8 cellular contexts compared by ENCODE assay signal in the genomic region with DNA sequence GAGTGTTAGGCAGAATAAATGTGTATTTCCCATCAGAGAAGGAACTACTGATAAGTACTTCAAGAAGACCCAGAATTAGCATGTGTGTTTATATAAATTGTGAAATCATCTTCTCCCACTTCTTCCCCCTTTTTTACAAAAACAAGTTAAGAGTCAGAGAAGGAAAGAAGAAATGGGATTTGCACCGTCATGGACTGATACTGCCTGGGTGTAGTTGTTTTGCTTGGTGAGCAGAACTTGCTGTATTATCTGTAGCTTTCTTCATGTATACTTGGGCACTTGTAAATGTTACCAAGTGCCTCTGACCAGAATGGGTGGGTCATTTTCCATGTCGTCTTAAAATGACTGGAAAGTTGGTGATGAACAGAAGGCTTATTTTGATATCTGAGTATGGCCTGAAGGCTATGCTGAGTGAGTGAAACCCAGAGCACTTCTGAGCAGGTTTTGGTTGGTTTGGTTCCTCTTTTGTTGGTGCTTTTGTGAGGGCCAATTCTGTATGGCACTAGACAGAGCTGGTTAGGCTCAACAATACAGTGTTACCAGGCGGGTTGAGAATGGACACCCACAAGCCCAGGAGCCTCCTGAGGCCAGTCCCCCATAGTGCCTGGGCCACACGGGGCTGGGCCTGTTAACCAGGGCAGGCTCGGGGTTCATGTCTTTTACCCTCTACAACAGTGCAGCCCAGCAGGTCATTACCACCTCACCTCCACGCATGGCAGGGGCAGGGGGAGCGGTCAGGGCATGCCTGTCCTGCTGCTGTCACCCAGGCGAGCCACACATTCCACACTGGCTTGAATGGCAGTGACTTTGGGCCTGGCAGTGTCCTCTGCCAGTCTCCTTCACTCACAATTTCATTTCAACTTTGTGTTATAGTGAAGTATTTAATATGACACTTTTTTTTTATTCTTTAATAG.
DNase-seq lines count a peak whose midpoint lies in the region; ATAC-seq, FAIRE-seq and TF ChIP-seq lines count a peak whose summit lies in the region.

No MANE protein-coding gene starts in this region.

- peak; percentile 88 for ATAC-seq in GM19397 (IDR thresholded peaks at IDR 0.05; ENCODE audit: unreplicated experiment)
- ATAC-seq in HG03378 (IDR thresholded peaks at IDR 0.05; ENCODE audit: unreplicated experiment), result peak; percentile 99
- ATAC-seq in GM12878, result peak; percentile 98

- peak; percentile 89 for FAIRE-seq in GM12878 (lab: Jason Lieb, UNC)

- TF ChIP-seq EP300 in GM12878 (IDR thresholded peaks at IDR 0.05; ENCODE audit: borderline replicate concordance in 1 of 2, control insufficient read depth in 1 of 2, low read depth in 2 of 2, low read length in 2 of 2), result 0 out of 4 replicates have a peak, but pooled peaks of 1 of the 2 experiments have one; percentile 11

- H3K9ac ChIP-seq in GM12878 (ENCODE audit: control insufficient read depth, insufficient read depth, low read length), result no peak overlapping the region

- no peak for TF ChIP-seq CTCF in GM12878 (IDR thresholded peaks at IDR 0.05 in 2 of 3, conservative IDR thresholded peaks at IDR 0.05 in 1 of 3; ENCODE audit: control insufficient read depth in 2 of 3, extremely low read depth in 1 of 3, insufficient read depth in 1 of 3, low read depth in 3 of 3, low read length in 3 of 3)
- TF ChIP-seq CTCF in osteocyte (IDR thresholded peaks at IDR 0.05), result no peak

- SMC1A ChIA-PET in GM12878 (lab: Charles Lee; ENCODE audit: uncharacterized antibody, unreplicated experiment), result interaction anchor here (1.4 kb wide), 1 partner anchor 8 kb away, joined by 4 read pairs; no protein-coding TSS in a partner anchor

- no peaks in the 10 kb centered on the region for H3K9me3 Mint-ChIP-seq in osteocyte (ENCODE audit: unreplicated experiment)

- BruUV-seq in GM12878 (replicated peaks; lab: Mats Ljungman, UMichigan), result no TSS peak

- CTCF ChIA-PET in GM12878 (lab: Yijun Ruan, JAX), result interaction anchor here (1.0 to 1.2 kb wide), 2 partner anchors 12 to 72 kb away, joined by 3 read pairs; no protein-coding TSS in a partner anchor

- H3K4me3 ChIP-seq in ACC112 (ENCODE audit: low read depth, low read length), result no peak overlapping the region
- no peak overlapping the region for H3K4me3 ChIP-seq in GM12878

- no peak for TF ChIP-seq RAD21 in GM12878 (IDR thresholded peaks at IDR 0.05; ENCODE audit: insufficient read depth, low read depth, low read length)

- H3K27me3 ChIP-seq in ACC112 (ENCODE audit: insufficient read depth, low read length), result no peaks in the 10 kb centered on the region
- no peaks in the 10 kb centered on the region for H3K27me3 ChIP-seq in GM12878 (replicated peaks in 1 of 2; ENCODE audit: control insufficient read depth in 2 of 2, insufficient read depth in 2 of 2, low read length in 1 of 2)

- RAD21 ChIA-PET in GM12878 (lab: Charles Lee; ENCODE audit: unreplicated experiment), result interaction anchor here (0.6 to 0.8 kb wide), 2 partner anchors 149 to 200 kb away, joined by 3 read pairs; no protein-coding TSS in a partner anchor

- H4K20me1 ChIP-seq in GM12878 (ENCODE audit: control insufficient read depth, insufficient read depth), result no peaks in the 10 kb centered on the region

- H3K79me2 ChIP-seq in ACC112 (ENCODE audit: control insufficient read depth, insufficient read depth, low read length, unreplicated experiment) (peaks cover 83% of the 10 kb centered on the region), GM12878 (ENCODE audit: control insufficient read depth, insufficient read depth, low read length) (peaks cover 21% of the 10 kb centered on the region)

- POLR2A ChIA-PET in GM12878 (lab: Charles Lee), result no interaction called here

- H3K9me3 ChIP-seq in GM12878 (replicated peaks; ENCODE audit: control insufficient read depth, insufficient read depth, low read length), result no peaks in the 10 kb centered on the region; the same call in 2 of the 3 replicates

- H3K4me1 ChIP-seq in ACC112 (ENCODE audit: control insufficient read depth, insufficient read depth, low read length, unreplicated experiment) (peaks cover 77% of the 10 kb centered on the region), GM12878 (ENCODE audit: control insufficient read depth, insufficient read depth, low read length) (peaks cover 35% of the 10 kb centered on the region)

- peak overlapping the region; percentile 19 for H3K4me2 ChIP-seq in GM12878 (ENCODE audit: control insufficient read depth, insufficient read depth)

- no peaks in the 10 kb centered on the region for H3K27me3 Mint-ChIP-seq in osteocyte (ENCODE audit: unreplicated experiment)

- in situ Hi-C loops in GM12878 (cut with MboI), result no loop called here

- H3K27ac ChIP-seq in ACC112 (ENCODE audit: low read depth, low read length) (peak overlapping the region; percentile 52), GM12878 (ENCODE audit: control insufficient read depth, insufficient read depth) (peak overlapping the region; percentile 61)

- no peaks in the 10 kb centered on the region for H3K36me3 ChIP-seq in ACC112 (ENCODE audit: insufficient read depth, low read length)
- no peaks in the 10 kb centered on the region for H3K36me3 ChIP-seq in GM12878 (ENCODE audit: control insufficient read depth in 2 of 2, insufficient read depth in 2 of 2, low read length in 1 of 2)

- intact Hi-C loops in GM12878 (cut with micrococcal nuclease; ENCODE audit: unreplicated experiment), result loop anchor here (10.0 kb wide), 1 partner anchor 327 kb away; a partner anchor contains a TSS

- WGBS in GM12878 (ENCODE audit: insufficient coverage, insufficient replicate concordance, low lambda C conversion rate, missing lambda C conversion rate), result 11% methylated on average over 8 of the region's 8 CpGs

- H3K4me3 Mint-ChIP-seq in osteocyte (ENCODE audit: unreplicated experiment), result no peak overlapping the region

- H3K27ac Mint-ChIP-seq in osteocyte (ENCODE audit: unreplicated experiment), result peak overlapping the region; percentile 12

- no peaks in the 10 kb centered on the region for H3K36me3 Mint-ChIP-seq in osteocyte (ENCODE audit: unreplicated experiment)

- H2AFZ ChIP-seq in ACC112 (ENCODE audit: low read length, unreplicated experiment) (no peak overlapping the region), GM12878 (ENCODE audit: control insufficient read depth, low read depth, low read length) (no peak overlapping the region)

- peaks cover 75% of the 10 kb centered on the region for H3K4me1 Mint-ChIP-seq in osteocyte (ENCODE audit: unreplicated experiment)

- no peak for TF ChIP-seq POLR2A in GM12878 (IDR thresholded peaks at IDR 0.05; ENCODE audit: low read depth, low read length)

- DNase-seq in GM12878 (ENCODE audit: low read depth, low spot score) (peak; percentile 76), osteocyte (ENCODE audit: extremely low spot score, unreplicated experiment) (no peak), ureter (ENCODE audit: low spot score) (no peak)
- DNase-seq in stimulated activated CD4-positive, alpha-beta T cell treated with anti-CD3 and anti-CD28 coated beads, Interleukin-1b, Interleukin-23, amount 100 ng/mL, for 48 hours, result no peak
- no peak for DNase-seq in stimulated activated CD4-positive, alpha-beta T cell treated with anti-CD3 and anti-CD28 coated beads, Interleukin-15, amount 100 ng/mL, for 24 hours

TF ChIP-seq in GM12878, 131 proteins besides CTCF, POLR2A, EP300 and RAD21:
- TF ChIP-seq DPF2 (IDR thresholded peaks at IDR 0.05) (0 out of 2 replicates have a peak, but pooled peaks have one; percentile 48), BCL11A (IDR thresholded peaks at IDR 0.05; ENCODE audit: low read depth, low read length) (peak; percentile 45; the same call in 1 of the 2 replicates), SPI1 (IDR thresholded peaks at IDR 0.05; ENCODE audit: borderline replicate concordance, insufficient read depth, low read depth, low read length) (peak; percentile 40; the same call in 1 of the 2 replicates), MEF2A (IDR thresholded peaks at IDR 0.05; ENCODE audit: insufficient read depth, low read depth, low read length) (no peak), EED (IDR thresholded peaks at IDR 0.05; ENCODE audit: low read depth) (no peak), IRF4 (IDR thresholded peaks at IDR 0.05; ENCODE audit: low read depth, low read length) (peak; percentile 63; the same call in 1 of the 2 replicates), LARP7 (IDR thresholded peaks at IDR 0.05) (no peak), IKZF2 (IDR thresholded peaks at IDR 0.05) (peak; percentile 25 to 52; a peak in 3 of 4 replicates), NFIC (IDR thresholded peaks at IDR 0.05; ENCODE audit: low read depth, low read length) (peak; percentile 27; the same call in 1 of the 2 replicates), RUNX3 (IDR thresholded peaks at IDR 0.05; ENCODE audit: low read length) (peak; percentile 65), IKZF1 (conservative IDR thresholded peaks at IDR 0.05) (0 out of 2 replicates have a peak, but pooled peaks have one; percentile 9), JUNB (IDR thresholded peaks at IDR 0.05) (peak; percentile 62; the same call in 1 of the 2 replicates)
- TF ChIP-seq, protein P1, sequence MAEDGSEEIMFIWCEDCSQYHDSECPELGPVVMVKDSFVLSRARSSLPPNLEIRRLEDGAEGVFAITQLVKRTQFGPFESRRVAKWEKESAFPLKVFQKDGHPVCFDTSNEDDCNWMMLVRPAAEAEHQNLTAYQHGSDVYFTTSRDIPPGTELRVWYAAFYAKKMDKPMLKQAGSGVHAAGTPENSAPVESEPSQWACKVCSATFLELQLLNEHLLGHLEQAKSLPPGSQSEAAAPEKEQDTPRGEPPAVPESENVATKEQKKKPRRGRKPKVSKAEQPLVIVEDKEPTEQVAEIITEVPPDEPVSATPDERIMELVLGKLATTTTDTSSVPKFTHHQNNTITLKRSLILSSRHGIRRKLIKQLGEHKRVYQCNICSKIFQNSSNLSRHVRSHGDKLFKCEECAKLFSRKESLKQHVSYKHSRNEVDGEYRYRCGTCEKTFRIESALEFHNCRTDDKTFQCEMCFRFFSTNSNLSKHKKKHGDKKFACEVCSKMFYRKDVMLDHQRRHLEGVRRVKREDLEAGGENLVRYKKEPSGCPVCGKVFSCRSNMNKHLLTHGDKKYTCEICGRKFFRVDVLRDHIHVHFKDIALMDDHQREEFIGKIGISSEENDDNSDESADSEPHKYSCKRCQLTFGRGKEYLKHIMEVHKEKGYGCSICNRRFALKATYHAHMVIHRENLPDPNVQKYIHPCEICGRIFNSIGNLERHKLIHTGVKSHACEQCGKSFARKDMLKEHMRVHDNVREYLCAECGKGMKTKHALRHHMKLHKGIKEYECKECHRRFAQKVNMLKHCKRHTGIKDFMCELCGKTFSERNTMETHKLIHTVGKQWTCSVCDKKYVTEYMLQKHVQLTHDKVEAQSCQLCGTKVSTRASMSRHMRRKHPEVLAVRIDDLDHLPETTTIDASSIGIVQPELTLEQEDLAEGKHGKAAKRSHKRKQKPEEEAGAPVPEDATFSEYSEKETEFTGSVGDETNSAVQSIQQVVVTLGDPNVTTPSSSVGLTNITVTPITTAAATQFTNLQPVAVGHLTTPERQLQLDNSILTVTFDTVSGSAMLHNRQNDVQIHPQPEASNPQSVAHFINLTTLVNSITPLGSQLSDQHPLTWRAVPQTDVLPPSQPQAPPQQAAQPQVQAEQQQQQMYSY (CRISPR knock-in tag; IDR thresholded peaks at IDR 0.05), result no peak
